Comparison of ENCODE assay signal across 20 cellular contexts in genomic region chr5:133298447-133298846, GRCh38.
DNase-seq lines count a peak whose midpoint lies in the region; ATAC-seq, FAIRE-seq and TF ChIP-seq lines count a peak whose summit lies in the region.
"Had no signal": no experiment of that assay in that cellular context is flagged by ENCODE, and none has a peak within 500 bp of the region (broad histone marks: within the 10 kb centered on the region; RNA-seq: fewer than 3 reads in every experiment).

No MANE protein-coding gene starts in this region.

- no peaks in the 10 kb centered on the region for H3K36me3 ChIP-seq in naive thymus-derived CD4-positive, alpha-beta T cell (ENCODE audit: control insufficient read depth in 2 of 3, insufficient read depth in 3 of 3, low read length in 3 of 3)
- H3K36me3 ChIP-seq: breast epithelium had no signal

- FAIRE-seq in RCC 7860 (lab: Jason Lieb, UNC) = no peak
- FAIRE-seq: colon, K562 had no signal

- peak in 2 of 3 experiments; percentile 5 to 32 for DNase-seq in NCI-H1417 (lab: John Stamatoyannopoulos, UW)
- no peak for DNase-seq in NCI-H1417 treated with DMSO at 0.1 percent for 48 hours (lab: John Stamatoyannopoulos, UW)
- peak; percentile 39 for DNase-seq in stimulated activated CD4-positive, alpha-beta T cell treated with anti-CD3 and anti-CD28 coated beads, Interleukin-15, amount 100 ng/mL, for 24 hours
- DNase-seq in stimulated activated CD4-positive, alpha-beta T cell treated with anti-CD3 and anti-CD28 coated beads, Interleukin-12 subunit alpha, Interleukin-12 subunit beta, amount 100 ng/mL, for 4 hours = no peak
- DNase-seq in naive thymus-derived CD4-positive, alpha-beta T cell = peak in 6 of 9 donors; percentile 18 to 46 (median 39)
- no peak for DNase-seq in RCC 7860 (ENCODE audit: low spot score)
- no peak for DNase-seq in natural killer cell
- no peak for DNase-seq in hippocampal formation (lab: John Stamatoyannopoulos, UW)
- DNase-seq: GDM1, islet precursor cell, NCI-H1694 treated with DMSO at 0.1 percent for 48 hours, NCI-H526 treated with DMSO at 0.1 percent for 48 hours, OCI-M1, Right ventricle myocardium superior had no signal

- no peak overlapping the region for H3K27ac ChIP-seq in naive thymus-derived CD4-positive, alpha-beta T cell (ENCODE audit: low read depth, low read length)
- H3K27ac ChIP-seq: 22Rv1, breast epithelium had no signal

- no peak overlapping the region for H3K27ac Mint-ChIP-seq in naive thymus-derived CD4-positive, alpha-beta T cell
- H3K27ac Mint-ChIP-seq in natural killer cell = no peak overlapping the region

- no peak for TF ChIP-seq CTCF in natural killer cell (IDR thresholded peaks at IDR 0.05)

- H3K4me3 Mint-ChIP-seq in naive thymus-derived CD4-positive, alpha-beta T cell = no peak overlapping the region
- no peak overlapping the region for H3K4me3 Mint-ChIP-seq in natural killer cell
- H3K4me3 Mint-ChIP-seq: CD8-positive, alpha-beta memory T cell had no signal

- no peak overlapping the region for H3K4me3 ChIP-seq in naive thymus-derived CD4-positive, alpha-beta T cell (ENCODE audit: low read length)
- H3K4me3 ChIP-seq: breast epithelium, K562 had no signal

- no peaks in the 10 kb centered on the region for H3K36me3 Mint-ChIP-seq in naive thymus-derived CD4-positive, alpha-beta T cell
- H3K36me3 Mint-ChIP-seq in natural killer cell = no peaks in the 10 kb centered on the region
- H3K36me3 Mint-ChIP-seq: CD8-positive, alpha-beta memory T cell had no signal

- H3K4me1 Mint-ChIP-seq in naive thymus-derived CD4-positive, alpha-beta T cell = peaks cover 0 to 13% (median 7%) of the 10 kb centered on the region in 7 donors
- no peaks in the 10 kb centered on the region for H3K4me1 Mint-ChIP-seq in natural killer cell
- H3K4me1 Mint-ChIP-seq: CD8-positive, alpha-beta memory T cell had no signal

- H3K27me3 ChIP-seq in naive thymus-derived CD4-positive, alpha-beta T cell (ENCODE audit: control insufficient read depth in 2 of 2, insufficient read depth in 2 of 2, low read length in 2 of 2) = no peaks in the 10 kb centered on the region
- H3K27me3 ChIP-seq: breast epithelium had no signal

- intact Hi-C loops in naive thymus-derived CD4-positive, alpha-beta T cell (cut with micrococcal nuclease) = no loop called here
- intact Hi-C loops in natural killer cell (cut with micrococcal nuclease) = no loop called here

- no peaks in the 10 kb centered on the region for H3K9me3 ChIP-seq in naive thymus-derived CD4-positive, alpha-beta T cell (ENCODE audit: control insufficient read depth in 2 of 3, low read length in 3 of 3)
- H3K9me3 ChIP-seq: breast epithelium had no signal

- H3K4me1 ChIP-seq in naive thymus-derived CD4-positive, alpha-beta T cell (ENCODE audit: control insufficient read depth in 2 of 2, insufficient read depth in 2 of 2, low read length in 2 of 2) = peaks cover 0 to 10% of the 10 kb centered on the region in 2 donors
- H3K4me1 ChIP-seq: breast epithelium had no signal

- H3K27me3 Mint-ChIP-seq in naive thymus-derived CD4-positive, alpha-beta T cell = peaks cover 0 to 4% (median 0%) of the 10 kb centered on the region in 5 donors
- H3K27me3 Mint-ChIP-seq in natural killer cell (ENCODE audit: low read depth in 2 of 2) = no peaks in the 10 kb centered on the region

- POLR2A ChIA-PET in naive thymus-derived CD4-positive, alpha-beta T cell (lab: Charles Lee) = no interaction called here

- CTCF ChIA-PET in naive thymus-derived CD4-positive, alpha-beta T cell (lab: Charles Lee) = interaction anchor here (1.0 kb wide), 1 partner anchor 25 kb away, joined by 3 read pairs; no protein-coding TSS in a partner anchor

- peak; percentile 33 for ATAC-seq in naive thymus-derived CD4-positive, alpha-beta T cell
- no peak for ATAC-seq in natural killer cell
- ATAC-seq: K562, sciatic nerve had no signal

- H3K9me3 Mint-ChIP-seq in naive thymus-derived CD4-positive, alpha-beta T cell = peaks cover 0 to 1% (median 0%) of the 10 kb centered on the region in 11 donors
- H3K9me3 Mint-ChIP-seq in natural killer cell = no peaks in the 10 kb centered on the region
- H3K9me3 Mint-ChIP-seq: CD8-positive, alpha-beta memory T cell had no signal

Comparison
In these comparisons a context has a peak if more than half of its experiments do, and no peak if none do; other contexts are left out.
1. DNase-seq: peak in NCI-H1417 (2 of 3), stimulated activated CD4-positive, alpha-beta T cell treated with anti-CD3 and anti-CD28 coated beads, Interleukin-15, amount 100 ng/mL, for 24 hours (single experiment) and naive thymus-derived CD4-positive, alpha-beta T cell (6 of 9); none in NCI-H1417 treated with DMSO at 0.1 percent for 48 hours (single experiment), stimulated activated CD4-positive, alpha-beta T cell treated with anti-CD3 and anti-CD28 coated beads, Interleukin-12 subunit alpha, Interleukin-12 subunit beta, amount 100 ng/mL, for 4 hours (single experiment), RCC 7860 (single experiment), natural killer cell (single experiment) and hippocampal formation (0 of 2).